ENCODE assay signal across 1 cellular context in the genomic region with DNA sequence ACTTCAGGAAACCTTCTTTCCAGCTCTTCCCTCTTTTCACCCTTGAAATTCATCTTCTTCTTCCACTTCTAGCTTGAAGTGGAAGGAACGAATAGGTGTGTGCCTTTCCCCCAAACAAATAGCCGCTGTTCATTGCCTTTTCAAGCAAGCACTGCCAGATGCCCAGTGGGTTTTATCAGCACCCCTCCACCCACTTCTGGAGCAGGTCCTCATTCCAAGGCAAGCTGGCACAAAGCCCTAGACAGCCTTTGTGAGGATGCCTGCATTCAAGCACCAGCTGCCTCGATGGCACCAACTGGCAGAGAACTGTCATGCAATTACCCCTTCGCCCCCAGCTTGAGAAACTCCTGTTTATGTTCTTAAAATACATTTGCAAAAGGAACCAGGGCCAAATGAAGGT.
TF ChIP-seq lines count a peak whose summit lies in the region.

No MANE protein-coding gene starts in this region.

TF ChIP-seq in GM23338, 12 proteins besides CTCF, POLR2A, EP300 and RAD21 (continued from another document):
- TF ChIP-seq JUNB (IDR thresholded peaks at IDR 0.05; ENCODE audit: unreplicated experiment) (no peak), EZH2phosphoT487 (IDR thresholded peaks at IDR 0.05; ENCODE audit: unreplicated experiment) (no peak)
- TF ChIP-seq, protein P1, sequence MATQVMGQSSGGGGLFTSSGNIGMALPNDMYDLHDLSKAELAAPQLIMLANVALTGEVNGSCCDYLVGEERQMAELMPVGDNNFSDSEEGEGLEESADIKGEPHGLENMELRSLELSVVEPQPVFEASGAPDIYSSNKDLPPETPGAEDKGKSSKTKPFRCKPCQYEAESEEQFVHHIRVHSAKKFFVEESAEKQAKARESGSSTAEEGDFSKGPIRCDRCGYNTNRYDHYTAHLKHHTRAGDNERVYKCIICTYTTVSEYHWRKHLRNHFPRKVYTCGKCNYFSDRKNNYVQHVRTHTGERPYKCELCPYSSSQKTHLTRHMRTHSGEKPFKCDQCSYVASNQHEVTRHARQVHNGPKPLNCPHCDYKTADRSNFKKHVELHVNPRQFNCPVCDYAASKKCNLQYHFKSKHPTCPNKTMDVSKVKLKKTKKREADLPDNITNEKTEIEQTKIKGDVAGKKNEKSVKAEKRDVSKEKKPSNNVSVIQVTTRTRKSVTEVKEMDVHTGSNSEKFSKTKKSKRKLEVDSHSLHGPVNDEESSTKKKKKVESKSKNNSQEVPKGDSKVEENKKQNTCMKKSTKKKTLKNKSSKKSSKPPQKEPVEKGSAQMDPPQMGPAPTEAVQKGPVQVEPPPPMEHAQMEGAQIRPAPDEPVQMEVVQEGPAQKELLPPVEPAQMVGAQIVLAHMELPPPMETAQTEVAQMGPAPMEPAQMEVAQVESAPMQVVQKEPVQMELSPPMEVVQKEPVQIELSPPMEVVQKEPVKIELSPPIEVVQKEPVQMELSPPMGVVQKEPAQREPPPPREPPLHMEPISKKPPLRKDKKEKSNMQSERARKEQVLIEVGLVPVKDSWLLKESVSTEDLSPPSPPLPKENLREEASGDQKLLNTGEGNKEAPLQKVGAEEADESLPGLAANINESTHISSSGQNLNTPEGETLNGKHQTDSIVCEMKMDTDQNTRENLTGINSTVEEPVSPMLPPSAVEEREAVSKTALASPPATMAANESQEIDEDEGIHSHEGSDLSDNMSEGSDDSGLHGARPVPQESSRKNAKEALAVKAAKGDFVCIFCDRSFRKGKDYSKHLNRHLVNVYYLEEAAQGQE (IDR thresholded peaks at IDR 0.05; ENCODE audit: unreplicated experiment) = no peak
- TF ChIP-seq, protein P2, sequence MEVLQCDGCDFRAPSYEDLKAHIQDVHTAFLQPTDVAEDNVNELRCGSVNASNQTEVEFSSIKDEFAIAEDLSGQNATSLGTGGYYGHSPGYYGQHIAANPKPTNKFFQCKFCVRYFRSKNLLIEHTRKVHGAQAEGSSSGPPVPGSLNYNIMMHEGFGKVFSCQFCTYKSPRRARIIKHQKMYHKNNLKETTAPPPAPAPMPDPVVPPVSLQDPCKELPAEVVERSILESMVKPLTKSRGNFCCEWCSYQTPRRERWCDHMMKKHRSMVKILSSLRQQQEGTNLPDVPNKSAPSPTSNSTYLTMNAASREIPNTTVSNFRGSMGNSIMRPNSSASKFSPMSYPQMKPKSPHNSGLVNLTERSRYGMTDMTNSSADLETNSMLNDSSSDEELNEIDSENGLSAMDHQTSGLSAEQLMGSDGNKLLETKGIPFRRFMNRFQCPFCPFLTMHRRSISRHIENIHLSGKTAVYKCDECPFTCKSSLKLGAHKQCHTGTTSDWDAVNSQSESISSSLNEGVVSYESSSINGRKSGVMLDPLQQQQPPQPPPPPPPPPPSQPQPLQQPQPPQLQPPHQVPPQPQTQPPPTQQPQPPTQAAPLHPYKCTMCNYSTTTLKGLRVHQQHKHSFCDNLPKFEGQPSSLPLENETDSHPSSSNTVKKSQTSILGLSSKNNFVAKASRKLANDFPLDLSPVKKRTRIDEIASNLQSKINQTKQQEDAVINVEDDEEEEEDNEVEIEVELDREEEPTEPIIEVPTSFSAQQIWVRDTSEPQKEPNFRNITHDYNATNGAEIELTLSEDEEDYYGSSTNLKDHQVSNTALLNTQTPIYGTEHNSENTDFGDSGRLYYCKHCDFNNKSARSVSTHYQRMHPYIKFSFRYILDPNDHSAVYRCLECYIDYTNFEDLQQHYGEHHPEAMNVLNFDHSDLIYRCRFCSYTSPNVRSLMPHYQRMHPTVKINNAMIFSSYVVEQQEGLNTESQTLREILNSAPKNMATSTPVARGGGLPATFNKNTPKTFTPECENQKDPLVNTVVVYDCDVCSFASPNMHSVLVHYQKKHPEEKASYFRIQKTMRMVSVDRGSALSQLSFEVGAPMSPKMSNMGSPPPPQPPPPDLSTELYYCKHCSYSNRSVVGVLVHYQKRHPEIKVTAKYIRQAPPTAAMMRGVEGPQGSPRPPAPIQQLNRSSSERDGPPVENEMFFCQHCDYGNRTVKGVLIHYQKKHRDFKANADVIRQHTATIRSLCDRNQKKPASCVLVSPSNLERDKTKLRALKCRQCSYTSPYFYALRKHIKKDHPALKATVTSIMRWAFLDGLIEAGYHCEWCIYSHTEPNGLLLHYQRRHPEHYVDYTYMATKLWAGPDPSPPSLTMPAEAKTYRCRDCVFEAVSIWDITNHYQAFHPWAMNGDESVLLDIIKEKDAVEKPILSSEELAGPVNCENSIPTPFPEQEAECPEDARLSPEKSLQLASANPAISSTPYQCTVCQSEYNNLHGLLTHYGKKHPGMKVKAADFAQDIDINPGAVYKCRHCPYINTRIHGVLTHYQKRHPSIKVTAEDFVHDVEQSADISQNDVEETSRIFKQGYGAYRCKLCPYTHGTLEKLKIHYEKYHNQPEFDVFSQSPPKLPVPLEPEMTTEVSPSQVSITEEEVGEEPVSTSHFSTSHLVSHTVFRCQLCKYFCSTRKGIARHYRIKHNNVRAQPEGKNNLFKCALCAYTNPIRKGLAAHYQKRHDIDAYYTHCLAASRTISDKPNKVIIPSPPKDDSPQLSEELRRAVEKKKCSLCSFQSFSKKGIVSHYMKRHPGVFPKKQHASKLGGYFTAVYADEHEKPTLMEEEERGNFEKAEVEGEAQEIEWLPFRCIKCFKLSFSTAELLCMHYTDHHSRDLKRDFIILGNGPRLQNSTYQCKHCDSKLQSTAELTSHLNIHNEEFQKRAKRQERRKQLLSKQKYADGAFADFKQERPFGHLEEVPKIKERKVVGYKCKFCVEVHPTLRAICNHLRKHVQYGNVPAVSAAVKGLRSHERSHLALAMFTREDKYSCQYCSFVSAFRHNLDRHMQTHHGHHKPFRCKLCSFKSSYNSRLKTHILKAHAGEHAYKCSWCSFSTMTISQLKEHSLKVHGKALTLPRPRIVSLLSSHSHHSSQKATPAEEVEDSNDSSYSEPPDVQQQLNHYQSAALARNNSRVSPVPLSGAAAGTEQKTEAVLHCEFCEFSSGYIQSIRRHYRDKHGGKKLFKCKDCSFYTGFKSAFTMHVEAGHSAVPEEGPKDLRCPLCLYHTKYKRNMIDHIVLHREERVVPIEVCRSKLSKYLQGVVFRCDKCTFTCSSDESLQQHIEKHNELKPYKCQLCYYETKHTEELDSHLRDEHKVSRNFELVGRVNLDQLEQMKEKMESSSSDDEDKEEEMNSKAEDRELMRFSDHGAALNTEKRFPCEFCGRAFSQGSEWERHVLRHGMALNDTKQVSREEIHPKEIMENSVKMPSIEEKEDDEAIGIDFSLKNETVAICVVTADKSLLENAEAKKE (CRISPR knock-in tag; IDR thresholded peaks at IDR 0.05) = no peak
